Comparison of ENCODE assay signal across 8 cellular contexts in the genomic region with DNA sequence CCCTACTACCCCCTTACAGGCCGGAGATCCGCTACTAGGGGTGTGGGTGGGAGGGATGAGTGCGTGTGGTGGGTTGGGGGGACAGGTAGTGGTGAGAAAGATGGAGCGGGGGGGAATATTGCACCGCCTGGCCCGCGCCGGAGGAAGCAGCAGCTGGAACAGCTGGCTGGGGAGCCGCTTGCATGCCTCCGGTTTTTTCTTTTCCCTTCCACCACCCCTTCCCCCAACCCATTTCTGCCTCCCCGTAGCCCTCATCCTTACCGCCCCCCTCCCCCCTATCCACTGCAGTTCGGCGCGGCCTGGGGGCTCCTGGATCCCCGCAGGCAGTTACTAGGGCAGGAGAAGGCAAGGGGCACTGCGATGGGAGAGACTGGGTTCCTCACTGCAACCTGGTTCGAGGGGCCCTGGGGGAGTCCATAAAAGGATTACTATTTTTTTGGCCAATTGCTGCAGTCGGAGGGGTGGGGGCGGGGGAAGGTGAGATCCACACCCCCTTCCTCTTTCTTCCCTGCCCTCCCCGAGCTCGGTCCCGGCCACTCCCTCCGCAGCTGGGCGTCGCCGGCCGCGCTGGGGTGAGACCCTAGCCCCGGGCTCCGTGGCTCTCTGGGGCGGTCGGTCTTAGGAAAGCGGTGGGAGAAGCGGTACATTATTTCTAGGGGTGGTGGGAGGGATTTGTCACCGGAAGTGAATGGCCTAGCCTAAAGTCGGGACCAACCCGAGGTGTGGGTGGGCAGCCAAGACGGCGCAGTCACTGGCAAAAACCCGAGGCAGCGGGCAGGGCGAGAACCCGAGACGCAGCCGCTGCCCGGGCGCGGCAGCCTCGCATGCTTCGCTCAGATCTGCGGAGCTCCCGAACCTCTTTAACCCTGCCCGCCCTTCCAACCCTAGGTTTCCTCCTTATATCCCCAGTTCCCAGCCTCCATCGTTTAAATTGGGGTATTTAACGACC. TPM values are rescaled to one million over a fixed set of nuclear protein-coding genes. Genes with fewer than 3 reads are reported as not detected.
DNase-seq lines count a peak whose midpoint lies in the region; ATAC-seq and TF ChIP-seq lines count a peak whose summit lies in the region.

No MANE protein-coding gene starts in this region.

- TF ChIP-seq CTCF in DND-41 (IDR thresholded peaks at IDR 0.05; ENCODE audit: borderline replicate concordance, extremely low read depth, low read length, poor library complexity, severe bottlenecking) (no peak), fibroblast of the aortic adventitia (IDR thresholded peaks at IDR 0.05; ENCODE audit: insufficient read depth, low read length) (no peak), nephron (IDR thresholded peaks at IDR 0.05; ENCODE audit: unreplicated experiment in 3 of 3) (no peak)

- H3K9me3 ChIP-seq in DND-41 (ENCODE audit: insufficient read depth, low read length, severe bottlenecking) = no peaks in the 10 kb centered on the region

- H3K4me3 ChIP-seq in DND-41 (ENCODE audit: low read depth in 1 of 2, low read length in 2 of 2) = peak overlapping the region; percentile 38 to 73
- peak overlapping the region; percentile 85 for H3K4me3 ChIP-seq in fibroblast of the aortic adventitia (ENCODE audit: low read depth, low read length)

- H3K4me1 ChIP-seq in DND-41 (ENCODE audit: insufficient read depth, low read length) = peaks cover 36% of the 10 kb centered on the region

- H3K9ac ChIP-seq in DND-41 (ENCODE audit: low read depth, low read length) = peak overlapping the region; percentile 70

- no peaks in the 10 kb centered on the region for H3K9me3 Mint-ChIP-seq in nephron

- peak; percentile 82 for DNase-seq in DND-41
- DNase-seq in Kasumi-1 (lab: John Stamatoyannopoulos, UW) = peak; percentile 92 to 93
- peak; percentile 81 for DNase-seq in activated effector memory CD4-positive, alpha-beta T cell treated with Interleukin-2 at 50 U/mL for 16 hours
- DNase-seq in fibroblast of the aortic adventitia (ENCODE audit: low read depth) = peak; percentile 92
- peak; percentile 83 for DNase-seq in stimulated activated naive CD4-positive, alpha-beta T cell treated with Interleukin-2 at 50 U/mL for 16 hours (lab: John Stamatoyannopoulos, UW)

- peaks cover 3% of the 10 kb centered on the region; the same call in 1 of the 2 replicates for H3K36me3 ChIP-seq in DND-41 (ENCODE audit: insufficient read depth, low read length)

- H3K27ac Mint-ChIP-seq in nephron = peak overlapping the region; percentile 97 to 99 (median 98)

- peaks cover 18% of the 10 kb centered on the region for H4K20me1 ChIP-seq in DND-41 (ENCODE audit: insufficient read depth, low read length)

- ATAC-seq in DND-41 (ENCODE audit: insufficient read depth, low read depth) = peak; percentile 59
- ATAC-seq in GM21825 (IDR thresholded peaks at IDR 0.05; ENCODE audit: unreplicated experiment) = peak; percentile 43

- H3K27me3 ChIP-seq in DND-41 (ENCODE audit: insufficient read depth, low read length, poor library complexity) = no peaks in the 10 kb centered on the region

- peak overlapping the region; percentile 93 for H3K4me2 ChIP-seq in DND-41 (ENCODE audit: insufficient read depth, low read length)

- peaks cover 41% of the 10 kb centered on the region for H3K4me1 Mint-ChIP-seq in nephron

- peak; percentile 93 for TF ChIP-seq POLR2A in Raji (IDR thresholded peaks at IDR 0.05; ENCODE audit: insufficient read depth, low read depth, low read length)

- H3K27me3 Mint-ChIP-seq in nephron (ENCODE audit: low read depth) = no peaks in the 10 kb centered on the region

- peak overlapping the region; percentile 96 to 100 (median 97) for H3K4me3 Mint-ChIP-seq in nephron

- peak overlapping the region; percentile 78 for H3K27ac ChIP-seq in DND-41 (ENCODE audit: low read length)

- H3K36me3 Mint-ChIP-seq in nephron (ENCODE audit: low read depth) = peaks cover 4% of the 10 kb centered on the region

- peak overlapping the region; percentile 86 for H2AFZ ChIP-seq in DND-41 (ENCODE audit: low read depth, low read length)

- H3K79me2 ChIP-seq in DND-41 (ENCODE audit: insufficient read depth, low read length) = peaks cover 21% of the 10 kb centered on the region

RNA-seq across cellular contexts. Expression of a gene that starts 0.8 kb away (rescaled TPM):
- total RNA-seq in fibroblast of the aortic adventitia (ENCODE audit: low replicate concordance) = 19.3 and 31.1 TPM in 2 replicates

RNA-seq across cellular contexts. Expression of a gene that starts 24.3 kb away (rescaled TPM):
- 0.72 and 1.3 TPM in 2 replicates for total RNA-seq in fibroblast of the aortic adventitia (ENCODE audit: low replicate concordance)

RNA-seq across cellular contexts. Expression of a gene that starts 35.1 kb away (rescaled TPM):
- 7.7 and 15.8 TPM in 2 replicates for total RNA-seq in fibroblast of the aortic adventitia (ENCODE audit: low replicate concordance)

Comparison
In these comparisons a context has a peak if more than half of its experiments do, and no peak if none do; other contexts are left out.
1. Peak in every context shown above with its lines: DNase-seq, ATAC-seq, H3K4me3 ChIP-seq and H3K27ac ChIP-seq.